In the genomic region with DNA sequence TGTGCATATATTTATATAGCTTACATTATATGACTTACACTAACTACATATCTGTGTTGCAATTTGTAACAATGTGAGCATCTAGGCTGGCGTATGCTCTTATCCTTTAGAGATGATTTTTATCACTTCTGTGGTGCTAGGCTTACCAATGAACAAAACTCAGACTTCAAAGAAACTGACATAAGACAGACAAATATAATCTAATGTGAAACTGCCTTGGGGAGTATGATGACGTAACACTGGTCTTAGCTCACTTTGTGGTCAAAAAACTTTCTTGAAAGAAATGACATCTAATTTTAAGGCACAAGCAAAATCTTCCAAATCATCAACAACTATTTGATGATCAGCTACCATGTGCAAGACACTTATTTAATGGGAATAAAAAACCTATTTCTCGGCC, we compare ENCODE assay signal across 2 cellular contexts.
TF ChIP-seq lines count a peak whose summit lies in the region.

No MANE protein-coding gene starts in this region.

TF ChIP-seq in IMR-90, 13 proteins besides CTCF, POLR2A, EP300 and RAD21:
- TF ChIP-seq, protein P1, sequence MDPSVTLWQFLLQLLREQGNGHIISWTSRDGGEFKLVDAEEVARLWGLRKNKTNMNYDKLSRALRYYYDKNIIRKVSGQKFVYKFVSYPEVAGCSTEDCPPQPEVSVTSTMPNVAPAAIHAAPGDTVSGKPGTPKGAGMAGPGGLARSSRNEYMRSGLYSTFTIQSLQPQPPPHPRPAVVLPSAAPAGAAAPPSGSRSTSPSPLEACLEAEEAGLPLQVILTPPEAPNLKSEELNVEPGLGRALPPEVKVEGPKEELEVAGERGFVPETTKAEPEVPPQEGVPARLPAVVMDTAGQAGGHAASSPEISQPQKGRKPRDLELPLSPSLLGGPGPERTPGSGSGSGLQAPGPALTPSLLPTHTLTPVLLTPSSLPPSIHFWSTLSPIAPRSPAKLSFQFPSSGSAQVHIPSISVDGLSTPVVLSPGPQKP (IDR thresholded peaks at IDR 0.05; ENCODE audit: borderline replicate concordance, low read depth, low read length): no peak
- TF ChIP-seq CEBPB (IDR thresholded peaks at IDR 0.05; ENCODE audit: low read depth, low read length): peak; percentile 37; the same call in 1 of the 2 replicates

TF ChIP-seq in K562, 482 proteins besides CTCF, POLR2A, EP300 and RAD21 (continued from another document):
- TF ChIP-seq, protein P2, sequence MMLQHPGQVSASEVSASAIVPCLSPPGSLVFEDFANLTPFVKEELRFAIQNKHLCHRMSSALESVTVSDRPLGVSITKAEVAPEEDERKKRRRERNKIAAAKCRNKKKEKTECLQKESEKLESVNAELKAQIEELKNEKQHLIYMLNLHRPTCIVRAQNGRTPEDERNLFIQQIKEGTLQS (IDR thresholded peaks at IDR 0.05): peak; percentile 67
- TF ChIP-seq, protein P2 (CRISPR knock-in tag; conservative IDR thresholded peaks at IDR 0.05): no peak
- TF ChIP-seq MAFG (tag; conservative IDR thresholded peaks at IDR 0.05) (no peak), RAD51 (IDR thresholded peaks at IDR 0.05; ENCODE audit: borderline replicate concordance, low read depth) (no peak), CEBPG (CRISPR knock-in tag; IDR thresholded peaks at IDR 0.05) (no peak), CEBPG (tag; conservative IDR thresholded peaks at IDR 0.05 in 1 of 2, IDR thresholded peaks at IDR 0.05 in 1 of 2) (peak; percentile 53; a peak in 2 of 4 replicates), CEBPB (tag; IDR thresholded peaks at IDR 0.05) (peak; percentile 79), ZNF3 (CRISPR knock-in tag; IDR thresholded peaks at IDR 0.05) (no peak)
TF ChIP-seq in K562: peak in this region for 3.
